26 cellular contexts compared by ENCODE assay signal in genomic region chr7:123979876-123980275, GRCh38. TPM values are rescaled to one million over a fixed set of nuclear protein-coding genes. Genes with fewer than 3 reads are reported as not detected.
DNase-seq lines count a peak whose midpoint lies in the region; FAIRE-seq and TF ChIP-seq lines count a peak whose summit lies in the region.
"Had no signal": no experiment of that assay in that cellular context is flagged by ENCODE, and none has a peak within 500 bp of the region (broad histone marks: within the 10 kb centered on the region; RNA-seq: fewer than 3 reads in every experiment).

No MANE protein-coding gene starts in this region.

- H3K9ac ChIP-seq in keratinocyte (ENCODE audit: control insufficient read depth, extremely low read depth, insufficient read depth, low read length) = no peak overlapping the region
- H3K9ac ChIP-seq: BLaER1 treated with 17β-estradiol and CSF1 and Interleukin-3, amounts not matched to agents 10 nM and 100 nM had no signal

- intact Hi-C loops in posterior vena cava (cut with DNase I) = no loop called here

- in situ Hi-C loops in Caki2 (cut with HindIII; ENCODE audit: low pct_unique_long_range_greater_than_20kb, low sequenced_read_pairs) = no loop called here

- DNase-seq in Caki2 (ENCODE audit: low read depth) (peak; percentile 4), NCI-H226 (peak; percentile 82), bronchial epithelial cell (ENCODE audit: low read depth) (peak; percentile 49), keratinocyte (ENCODE audit: low read depth, low spot score) (no peak), C1 segment of cervical spinal cord (lab: John Stamatoyannopoulos, UW) (no peak), posterior vena cava (ENCODE audit: low spot score) (no peak), NCI-H524 (lab: John Stamatoyannopoulos, UW) (no peak)
- no peak for DNase-seq in activated naive CD4-positive, alpha-beta T cell (lab: John Stamatoyannopoulos, UW)
- DNase-seq: activated CD4-positive, alpha-beta T cell treated with anti-CD3 and anti-CD28 coated beads, Interleukin-2, amount 50 U/mL, for 4 hours; activated CD8-positive, alpha-beta memory T cell treated with anti-CD3 and anti-CD28 coated beads, Interleukin-2, amount 50 U/mL, for 48 hours; effector CD4-positive, alpha-beta T cell; left ventricle myocardium inferior; MM.1S; NCI-H146; NCI-H524 treated with DMSO at 0.1 percent for 48 hours; nephron progenitor cell; T-helper 9 cell; uterus had no signal

- H3K9me3 ChIP-seq in keratinocyte (ENCODE audit: control insufficient read depth, low read depth, low read length) = no peaks in the 10 kb centered on the region
- H3K9me3 ChIP-seq: esophagus muscularis mucosa, left ventricle myocardium inferior, uterus had no signal

- FAIRE-seq in bronchial epithelial cell (lab: Jason Lieb, UNC) (no peak), keratinocyte (lab: Jason Lieb, UNC) (peak; percentile 20)

- no peaks in the 10 kb centered on the region for H3K27me3 ChIP-seq in bronchial epithelial cell (ENCODE audit: control insufficient read depth, insufficient read depth, low read length)
- H3K27me3 ChIP-seq in keratinocyte (ENCODE audit: control insufficient read depth, extremely low read depth, insufficient read depth, low read length) = no peaks in the 10 kb centered on the region
- H3K27me3 ChIP-seq: BLaER1 treated with 17β-estradiol and CSF1 and Interleukin-3, amounts not matched to agents 10 nM and 100 nM; esophagus muscularis mucosa; uterus had no signal

- no peaks in the 10 kb centered on the region for H3K36me3 ChIP-seq in bronchial epithelial cell (ENCODE audit: control insufficient read depth, insufficient read depth, low read length)
- no peaks in the 10 kb centered on the region for H3K36me3 ChIP-seq in keratinocyte (ENCODE audit: control insufficient read depth in 2 of 2, extremely low read depth in 1 of 2, insufficient read depth in 2 of 2, low read length in 2 of 2)
- H3K36me3 ChIP-seq: BLaER1 treated with 17β-estradiol and CSF1 and Interleukin-3, amounts not matched to agents 10 nM and 100 nM; esophagus muscularis mucosa; left ventricle myocardium inferior; uterus had no signal

- no peak overlapping the region for H3K4me2 ChIP-seq in keratinocyte (ENCODE audit: control insufficient read depth, extremely low read depth, insufficient read depth, low read depth, low read length)
- H3K4me2 ChIP-seq: BLaER1 treated with 17β-estradiol and CSF1 and Interleukin-3, amounts not matched to agents 10 nM and 100 nM; GM23338 had no signal

- no peak overlapping the region for H3K27ac ChIP-seq in keratinocyte (ENCODE audit: control insufficient read depth, insufficient read depth, low read length)
- H3K27ac ChIP-seq: BLaER1 treated with 17β-estradiol and CSF1 and Interleukin-3, amounts not matched to agents 10 nM and 100 nM; esophagus muscularis mucosa; left ventricle myocardium inferior; RWPE1; uterus had no signal

- no peaks in the 10 kb centered on the region for H3K9me1 ChIP-seq in keratinocyte (ENCODE audit: control insufficient read depth, extremely low read depth, insufficient read depth, low read length)

- no peaks in the 10 kb centered on the region for H3K4me1 ChIP-seq in keratinocyte (ENCODE audit: control insufficient read depth, extremely low read depth, insufficient read depth, low read length)
- H3K4me1 ChIP-seq: BLaER1 treated with 17β-estradiol and CSF1 and Interleukin-3, amounts not matched to agents 10 nM and 100 nM; left ventricle myocardium inferior; uterus had no signal

- H3K4me3 ChIP-seq in bronchial epithelial cell (ENCODE audit: low read depth, low read length) = no peak overlapping the region
- no peak overlapping the region for H3K4me3 ChIP-seq in keratinocyte (ENCODE audit: control insufficient read depth in 2 of 3, extremely low read depth in 1 of 3, insufficient read depth in 2 of 3, low read depth in 1 of 3, low read length in 3 of 3)
- H3K4me3 ChIP-seq: BLaER1 treated with 17β-estradiol and CSF1 and Interleukin-3, amounts not matched to agents 10 nM and 100 nM; esophagus muscularis mucosa; GM23338; left ventricle myocardium inferior; uterus had no signal

- H3K79me2 ChIP-seq in keratinocyte (ENCODE audit: control insufficient read depth, insufficient read depth, low read length) = no peaks in the 10 kb centered on the region

- H2AFZ ChIP-seq in keratinocyte (ENCODE audit: control insufficient read depth, low read length) = no peak overlapping the region
- H2AFZ ChIP-seq: GM23338 had no signal

- TF ChIP-seq CTCF in bronchial epithelial cell (IDR thresholded peaks at IDR 0.05; ENCODE audit: insufficient read depth, low read length, severe bottlenecking) = no peak
- TF ChIP-seq CTCF in keratinocyte (optimal IDR thresholded peaks at IDR 0.05 in 1 of 3, IDR thresholded peaks at IDR 0.05 in 1 of 3, conservative IDR thresholded peaks at IDR 0.05 in 1 of 3; ENCODE audit: extremely low read depth in 1 of 3, insufficient read depth in 2 of 3, low read length in 3 of 3) = no peak

- dilution Hi-C loops in keratinocyte (cut with MboI; ENCODE audit: extremely low pct_ligation_motif_present, low sequenced_read_pairs) = no loop called here

- no peaks in the 10 kb centered on the region for H4K20me1 ChIP-seq in keratinocyte (ENCODE audit: control insufficient read depth, extremely low read depth, insufficient read depth, low read length)
- H4K20me1 ChIP-seq: BLaER1 treated with 17β-estradiol and CSF1 and Interleukin-3, amounts not matched to agents 10 nM and 100 nM had no signal

RNA-seq across cellular contexts. Expression of gene TMEM229A, which starts 53.0 kb away (rescaled TPM):
- not detected in 2 replicates for total RNA-seq in Caki2 (2014; rRNA removed; shearing (Covaris generic); ENCODE audit: low replicate concordance)
- not detected in 2 replicates for total RNA-seq in bronchial epithelial cell
- not detected in 3 replicates for polyA plus RNA-seq in keratinocyte
- not detected for polyA plus RNA-seq in keratinocyte (2011; ENCODE audit: low read depth)
- not detected in 2 replicates for polyA plus RNA-seq in keratinocyte (2011; cell fraction: cytosol; rRNA removed)
- not detected in 2 replicates for polyA plus RNA-seq in keratinocyte (2011; cell fraction: nucleus; rRNA removed)
- polyA plus RNA-seq in keratinocyte (2012; ENCODE audit: low replicate concordance) = not detected in 2 replicates
- polyA minus RNA-seq in keratinocyte = not detected in 3 replicates
- polyA minus RNA-seq in keratinocyte (2011; cell fraction: cytosol; rRNA and poly(A)+ RNA removed) = not detected
- not detected in 2 replicates for polyA minus RNA-seq in keratinocyte (2011; cell fraction: nucleus; rRNA and poly(A)+ RNA removed)
- total RNA-seq in posterior vena cava = under 1 TPM in 1 of 2 donors, not detected in 1; 0.10 TPM
- total RNA-seq: esophagus muscularis mucosa, left ventricle myocardium inferior, subcutaneous adipose tissue had no signal
- polyA plus RNA-seq: IgD-negative memory B cell had no signal

RNA-seq across cellular contexts. Expression of gene SPAM1, which starts 54.8 kb away (rescaled TPM):
- not detected in 2 replicates for total RNA-seq in Caki2 (2014; rRNA removed; shearing (Covaris generic); ENCODE audit: low replicate concordance)
- total RNA-seq in bronchial epithelial cell (not detected in 2 replicates), posterior vena cava (not detected)
- polyA plus RNA-seq in keratinocyte = not detected in 3 replicates
- polyA plus RNA-seq in keratinocyte (2011; ENCODE audit: low read depth) = not detected
- polyA plus RNA-seq in keratinocyte (2011; cell fraction: cytosol; rRNA removed) = not detected in 2 replicates
- polyA plus RNA-seq in keratinocyte (2011; cell fraction: nucleus; rRNA removed) = not detected in 2 replicates
- polyA plus RNA-seq in keratinocyte (2012; ENCODE audit: low replicate concordance) = not detected in 2 replicates
- polyA minus RNA-seq in keratinocyte = not detected in 3 replicates
- polyA minus RNA-seq in keratinocyte (2011; cell fraction: cytosol; rRNA and poly(A)+ RNA removed) = not detected
- not detected in 2 replicates for polyA minus RNA-seq in keratinocyte (2011; cell fraction: nucleus; rRNA and poly(A)+ RNA removed)
- total RNA-seq: esophagus muscularis mucosa, GM23338, left ventricle myocardium inferior, subcutaneous adipose tissue, uterus, WTC11 had no signal
- polyA plus RNA-seq: adipose tissue, GM23338, IgD-negative memory B cell had no signal

Comparison
In these comparisons a context has a peak if more than half of its experiments do, and no peak if none do; other contexts are left out.
1. DNase-seq: peak in Caki2 (single experiment), NCI-H226 (single experiment) and bronchial epithelial cell (single experiment); none in keratinocyte (single experiment), C1 segment of cervical spinal cord (0 of 14), posterior vena cava (single experiment), activated naive CD4-positive, alpha-beta T cell (0 of 4) and NCI-H524 (0 of 2).